In genomic region chr6:2891768-2892170, GRCh38 we compare ENCODE assay signal across 8 cellular contexts. TPM values are rescaled to one million over a fixed set of nuclear protein-coding genes. Genes with fewer than 3 reads are reported as not detected.
DNase-seq lines count a peak whose midpoint lies in the region; ATAC-seq and TF ChIP-seq lines count a peak whose summit lies in the region.

No MANE protein-coding gene starts in this region.

- H3K9me3 Mint-ChIP-seq in activated CD8-positive, alpha-beta T cell treated with anti-CD3 and anti-CD28 coated beads for 36 hours = no peaks in the 10 kb centered on the region
- no peaks in the 10 kb centered on the region for H3K9me3 Mint-ChIP-seq in natural killer cell treated with Interleukin-12 subunit alpha and Interleukin-12 subunit beta and Interleukin-15 and Interleukin-18, amount 100 ng/mL, for 72 hours

- POLR2A ChIA-PET in activated CD8-positive, alpha-beta T cell treated with anti-CD3 and anti-CD28 coated beads for 36 hours (lab: Charles Lee) = interaction anchor here (0.7 to 1.5 kb wide), 3 partner anchors 15 to 34 kb away, joined by 3 to 4 read pairs (median 4); no protein-coding TSS in a partner anchor

- intact Hi-C loops in activated CD8-positive, alpha-beta T cell treated with anti-CD3 and anti-CD28 coated beads for 36 hours (cut with micrococcal nuclease) = no loop called here

- peak overlapping the region; percentile 82 for H3K27ac Mint-ChIP-seq in activated CD8-positive, alpha-beta T cell treated with anti-CD3 and anti-CD28 coated beads for 36 hours
- peak overlapping the region; percentile 48 to 60 for H3K27ac Mint-ChIP-seq in natural killer cell treated with Interleukin-12 subunit alpha and Interleukin-12 subunit beta and Interleukin-15 and Interleukin-18, amount 100 ng/mL, for 72 hours

- peak overlapping the region; percentile 78 for H3K4me3 Mint-ChIP-seq in activated CD8-positive, alpha-beta T cell treated with anti-CD3 and anti-CD28 coated beads for 36 hours
- H3K4me3 Mint-ChIP-seq in natural killer cell treated with Interleukin-12 subunit alpha and Interleukin-12 subunit beta and Interleukin-15 and Interleukin-18, amount 100 ng/mL, for 72 hours = peak overlapping the region; percentile 39

- H3K36me3 Mint-ChIP-seq in activated CD8-positive, alpha-beta T cell treated with anti-CD3 and anti-CD28 coated beads for 36 hours (ENCODE audit: low read depth) = peaks cover 75% of the 10 kb centered on the region
- H3K36me3 Mint-ChIP-seq in natural killer cell treated with Interleukin-12 subunit alpha and Interleukin-12 subunit beta and Interleukin-15 and Interleukin-18, amount 100 ng/mL, for 72 hours = peaks cover 54% of the 10 kb centered on the region

- CTCF ChIA-PET in activated CD8-positive, alpha-beta T cell treated with anti-CD3 and anti-CD28 coated beads for 36 hours (lab: Charles Lee) = interaction anchor here (0.6 to 2.0 kb wide), 8 partner anchors 9 to 50 kb away, joined by 3 to 8 read pairs (median 4); partner anchors contain the start of gene SERPINB1

- no peaks in the 10 kb centered on the region for H3K27me3 Mint-ChIP-seq in activated CD8-positive, alpha-beta T cell treated with anti-CD3 and anti-CD28 coated beads for 36 hours
- H3K27me3 Mint-ChIP-seq in natural killer cell treated with Interleukin-12 subunit alpha and Interleukin-12 subunit beta and Interleukin-15 and Interleukin-18, amount 100 ng/mL, for 72 hours = no peaks in the 10 kb centered on the region

- no peak for TF ChIP-seq CTCF in activated CD8-positive, alpha-beta T cell treated with anti-CD3 and anti-CD28 coated beads for 36 hours (IDR thresholded peaks at IDR 0.05)

- H3K4me1 Mint-ChIP-seq in activated CD8-positive, alpha-beta T cell treated with anti-CD3 and anti-CD28 coated beads for 36 hours (ENCODE audit: low read depth) = peaks cover 62% of the 10 kb centered on the region
- peaks cover 41 to 45% of the 10 kb centered on the region in 2 donors for H3K4me1 Mint-ChIP-seq in natural killer cell treated with Interleukin-12 subunit alpha and Interleukin-12 subunit beta and Interleukin-15 and Interleukin-18, amount 100 ng/mL, for 72 hours (ENCODE audit: low read depth in 2 of 2)

- peak; percentile 73 for ATAC-seq in HG03342 (IDR thresholded peaks at IDR 0.05; ENCODE audit: unreplicated experiment)
- peak; percentile 92 for ATAC-seq in activated CD8-positive, alpha-beta T cell treated with anti-CD3 and anti-CD28 coated beads for 36 hours
- ATAC-seq in natural killer cell treated with Interleukin-12 subunit alpha and Interleukin-12 subunit beta and Interleukin-15 and Interleukin-18, amount 100 ng/mL, for 72 hours = peak in 1 of 2 donors; percentile 60
- no peak for ATAC-seq in GM19328 (IDR thresholded peaks at IDR 0.05; ENCODE audit: unreplicated experiment)

- DNase-seq in DMS79 treated with DMSO at 0.1 percent for 48 hours (lab: John Stamatoyannopoulos, UW) = peak; percentile 52
- peak; percentile 87 for DNase-seq in activated CD8-positive, alpha-beta T cell treated with anti-CD3 and anti-CD28 coated beads for 36 hours
- DNase-seq in natural killer cell treated with Interleukin-12 subunit alpha and Interleukin-12 subunit beta and Interleukin-15 and Interleukin-18, amount 100 ng/mL, for 72 hours (ENCODE audit: low spot score) = no peak
- no peak for DNase-seq in AG08395 (ENCODE audit: low spot score)
- DNase-seq in NCI-H526 treated with DMSO at 0.1 percent for 48 hours (lab: John Stamatoyannopoulos, UW) = no peak
- DNase-seq in H4 (ENCODE audit: low spot score) = no peak

RNA-seq across cellular contexts. Expression of gene SERPINB9, which starts 11.3 kb away (rescaled TPM):
- 10 to 100 TPM; 65.7 to 70.3 TPM for total RNA-seq in activated CD8-positive, alpha-beta T cell treated with anti-CD3 and anti-CD28 coated beads for 36 hours
- total RNA-seq in natural killer cell treated with Interleukin-12 subunit alpha and Interleukin-12 subunit beta and Interleukin-15 and Interleukin-18, amount 100 ng/mL, for 72 hours = 100 to 1,000 TPM in 1 of 2 donors, 10 to 100 TPM in 1; 59.0 to 159 TPM
- not detected in 2 replicates for total RNA-seq in H4 (2014; rRNA removed; shearing (Covaris generic))

RNA-seq across cellular contexts. Expression of gene SERPINB1, which starts 50.1 kb away (rescaled TPM):
- total RNA-seq in activated CD8-positive, alpha-beta T cell treated with anti-CD3 and anti-CD28 coated beads for 36 hours = 10 to 100 TPM; 55.8 to 60.0 TPM
- total RNA-seq in natural killer cell treated with Interleukin-12 subunit alpha and Interleukin-12 subunit beta and Interleukin-15 and Interleukin-18, amount 100 ng/mL, for 72 hours = 100 to 1,000 TPM; 103 to 275 TPM
- total RNA-seq in H4 (2014; rRNA removed; shearing (Covaris generic)) = 26.9 and 38.9 TPM in 2 replicates

Comparison
In these comparisons a context has a peak if more than half of its experiments do, and no peak if none do; other contexts are left out.
1. DNase-seq: peak in DMS79 treated with DMSO at 0.1 percent for 48 hours (single experiment) and activated CD8-positive, alpha-beta T cell treated with anti-CD3 and anti-CD28 coated beads for 36 hours (single experiment); none in natural killer cell treated with Interleukin-12 subunit alpha and Interleukin-12 subunit beta and Interleukin-15 and Interleukin-18, amount 100 ng/mL, for 72 hours (single experiment), AG08395 (single experiment), NCI-H526 treated with DMSO at 0.1 percent for 48 hours (single experiment) and H4 (single experiment).
2. RNA of gene SERPINB9, which starts 11.3 kb away (total RNA-seq): 59.0 to 159 TPM in natural killer cell treated with Interleukin-12 subunit alpha and Interleukin-12 subunit beta and Interleukin-15 and Interleukin-18, amount 100 ng/mL, for 72 hours and 65.7 to 70.3 TPM in activated CD8-positive, alpha-beta T cell treated with anti-CD3 and anti-CD28 coated beads for 36 hours; not detected in H4; every median in the first group is over 10 times any median in the second.